In the genomic region with DNA sequence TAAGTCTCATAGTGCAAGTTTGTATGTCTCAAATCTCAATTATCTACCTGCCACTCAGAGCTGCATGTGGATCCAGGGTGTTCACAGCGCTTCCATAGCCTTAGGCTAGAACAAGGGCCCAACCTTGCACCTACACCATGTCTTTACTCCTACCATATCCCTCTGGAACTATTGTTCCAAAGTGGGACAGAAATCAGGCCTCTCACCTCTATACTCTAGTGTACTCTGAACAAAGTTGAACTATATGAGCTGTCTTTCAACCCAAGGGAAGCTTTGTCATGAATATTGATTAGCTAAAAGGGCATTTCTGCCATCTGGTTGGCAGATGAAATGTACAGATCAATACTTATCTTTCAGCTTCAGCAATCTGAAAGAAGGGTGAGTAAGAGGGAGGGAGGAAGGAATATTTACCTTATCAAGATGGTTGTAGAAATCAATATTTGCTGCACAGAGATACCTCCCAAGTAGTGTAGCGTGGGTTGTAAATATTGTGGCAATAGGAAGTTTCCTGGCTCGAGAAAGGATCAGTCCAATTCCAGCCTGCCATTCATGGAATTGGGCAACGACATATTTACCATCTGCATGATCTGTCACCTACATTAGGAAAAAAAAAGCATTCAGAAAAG, we compare ENCODE assay signal across 8 cellular contexts. TPM values are rescaled to one million over a fixed set of nuclear protein-coding genes. Genes with fewer than 3 reads are reported as not detected.
"Had no signal": no experiment of that assay in that cellular context is flagged by ENCODE, and none has a peak within 500 bp of the region (broad histone marks: within the 10 kb centered on the region; RNA-seq: fewer than 3 reads in every experiment).

No MANE protein-coding gene starts in this region.

- H3K4me3 ChIP-seq: GM12878 had no signal

- FAIRE-seq: GM12878, GM12891, GM12892, GM18507, GM19239 had no signal

- ATAC-seq: GM12878 had no signal

- DNase-seq: GDM1, GF-D8 had no signal

RNA-seq across cellular contexts. Expression of a gene that starts 30.8 kb away (rescaled TPM):
- total RNA-seq: G401, GM12878 had no signal
- polyA plus RNA-seq: GM12878 had no signal

RNA-seq across cellular contexts. Expression of a gene that starts 47.8 kb away (rescaled TPM):
- total RNA-seq: GM12878 had no signal
